9 cellular contexts compared by ENCODE assay signal in genomic region chr17:4806420-4806769, GRCh38. TPM values are rescaled to one million over a fixed set of nuclear protein-coding genes. Genes with fewer than 3 reads are reported as not detected.
A peak's percentile ranks its signal among the peaks of the same experiment; 100 is the strongest.
DNase-seq lines count a peak whose midpoint lies in the region; ATAC-seq and TF ChIP-seq lines count a peak whose summit lies in the region.
"Had no signal": no experiment of that assay in that cellular context is flagged by ENCODE, and none has a peak within 500 bp of the region (broad histone marks: within the 10 kb centered on the region; RNA-seq: fewer than 3 reads in every experiment).

No MANE protein-coding gene starts in this region.

- H3K27me3 ChIP-seq in osteoblast (ENCODE audit: insufficient read depth, low read length) = no peaks in the 10 kb centered on the region

- H3K4me3 ChIP-seq in GM08714 (ENCODE audit: low read length) (peak overlapping the region; percentile 92), osteoblast (ENCODE audit: insufficient read depth, low read length) (peak overlapping the region; percentile 81)

- no peaks in the 10 kb centered on the region for H3K9me3 ChIP-seq in osteoblast (ENCODE audit: low read depth, low read length)

- no peak overlapping the region for H3K27ac Mint-ChIP-seq in endothelial cell (ENCODE audit: unreplicated experiment)

- H3K4me1 ChIP-seq in osteoblast (ENCODE audit: insufficient read depth, low read length) = peaks cover 13% of the 10 kb centered on the region

- H3K27me3 Mint-ChIP-seq in endothelial cell (ENCODE audit: unreplicated experiment) = peaks cover 12% of the 10 kb centered on the region

- peak overlapping the region; percentile 93 for H3K4me2 ChIP-seq in osteoblast (ENCODE audit: insufficient read depth, low read length)

- H3K79me2 ChIP-seq in osteoblast (ENCODE audit: insufficient read depth, low read length) = peaks cover 3% of the 10 kb centered on the region

- peaks cover 11% of the 10 kb centered on the region for H3K4me1 Mint-ChIP-seq in endothelial cell (ENCODE audit: unreplicated experiment)

- peak overlapping the region; percentile 93 for H3K4me3 Mint-ChIP-seq in endothelial cell (ENCODE audit: unreplicated experiment)

- peak overlapping the region; percentile 88 for H2AFZ ChIP-seq in osteoblast (ENCODE audit: low read length)

- no peak for ATAC-seq in GM19395 (IDR thresholded peaks at IDR 0.05; ENCODE audit: unreplicated experiment)

- DNase-seq in NCI-H69 (lab: John Stamatoyannopoulos, UW) (peak; percentile 50), endothelial cell (ENCODE audit: low spot score) (no peak), osteoblast (ENCODE audit: insufficient read length, low spot score, missing footprints) (no peak), SKM-1 (lab: John Stamatoyannopoulos, UW; ENCODE audit: unreplicated experiment) (no peak), NCI-H1436 (lab: John Stamatoyannopoulos, UW) (no peak), NCI-H1417 treated with DMSO at 0.1 percent for 48 hours (lab: John Stamatoyannopoulos, UW) (no peak)

- TF ChIP-seq CTCF in endothelial cell (IDR thresholded peaks at IDR 0.05; ENCODE audit: unreplicated experiment) (no peak), osteoblast (IDR thresholded peaks at IDR 0.05; ENCODE audit: extremely low read depth, low read depth, low read length) (no peak)

- H3K36me3 ChIP-seq in osteoblast (ENCODE audit: insufficient read depth, low read length) = peaks cover 23% of the 10 kb centered on the region

- no peaks in the 10 kb centered on the region for H3K9me3 Mint-ChIP-seq in endothelial cell (ENCODE audit: unreplicated experiment)

- H3K27ac ChIP-seq in osteoblast (ENCODE audit: low read depth, low read length) = no peak overlapping the region

- H4K20me1 ChIP-seq in osteoblast (ENCODE audit: insufficient read depth, low read length) = no peaks in the 10 kb centered on the region

- H3K36me3 Mint-ChIP-seq in endothelial cell (ENCODE audit: low read depth, unreplicated experiment) = peaks cover 22% of the 10 kb centered on the region

RNA-seq across cellular contexts. Expression of gene PLD2, which starts 0.6 kb away (rescaled TPM):
- total RNA-seq in endothelial cell (ENCODE audit: unreplicated experiment) (86.5 TPM), osteoblast (18.9 and 19.9 TPM in 2 replicates)

RNA-seq across cellular contexts. Expression of gene PSMB6, which starts 10.4 kb away (rescaled TPM):
- total RNA-seq in endothelial cell (ENCODE audit: unreplicated experiment) (185 TPM), osteoblast (109 and 113 TPM in 2 replicates)

RNA-seq across cellular contexts. Expression of gene GLTPD2, which starts 17.6 kb away (rescaled TPM):
- total RNA-seq in endothelial cell (ENCODE audit: unreplicated experiment) (not detected), osteoblast (not detected in 2 replicates)
- total RNA-seq: activated CD8-positive, alpha-beta memory T cell treated with anti-CD3 and anti-CD28 coated beads for 36 hours had no signal

RNA-seq across cellular contexts. Expression of gene VMO1, which starts 20.2 kb away (rescaled TPM):
- total RNA-seq in endothelial cell (ENCODE audit: unreplicated experiment) (2.9 TPM), osteoblast (0.29 TPM in 1 of 2 replicates, not detected in the other)
